Comparison of ENCODE assay signal across 8 cellular contexts in genomic region chr12:132761032-132761910, GRCh38. TPM values are rescaled to one million over a fixed set of nuclear protein-coding genes. Genes with fewer than 3 reads are reported as not detected.
DNase-seq lines count a peak whose midpoint lies in the region; ATAC-seq lines count a peak whose summit lies in the region.

Gene ANKLE2 (minus strand): TSS chr12:132761832. CDS start chr12:132761798, 34 bp downstream.

- peak within 1 kb of the TSS; percentile 92 for H3K4me3 Mint-ChIP-seq in T-helper 1 cell treated with Interleukin-12 subunit alpha and Interleukin-12 subunit beta and Interleukin-4 antibody, amounts not matched to agents 30 μg/mL and 1 μg/mL, for 36 hours

- WGBS in right cardiac atrium = under 1% methylated on average over 94 of the region's 95 CpGs

- DNase-seq in DMS114 treated with DMSO at 0.1 percent for 48 hours (lab: John Stamatoyannopoulos, UW; ENCODE audit: unreplicated experiment) = peak; percentile 27
- DNase-seq in HT1080 (ENCODE audit: low read depth) = peak; percentile 64
- peak; percentile 29 for DNase-seq in amniotic stem cell (lab: John Stamatoyannopoulos, UW)
- DNase-seq in right cardiac atrium = peak; percentile 57 to 82 (median 81)
- no peak for DNase-seq in sciatic nerve (ENCODE audit: low spot score)
- no peak for DNase-seq in NCI-H1694 treated with DMSO at 0.1 percent for 48 hours (lab: John Stamatoyannopoulos, UW)

- intact Hi-C loops in right cardiac atrium (cut with DNase I) (no loop called here), sciatic nerve (cut with DNase I) (no loop called here)

- H3K27me3 ChIP-seq in right cardiac atrium (ENCODE audit: control insufficient read depth, insufficient read depth) = no peaks in the 10 kb centered on the region

- H3K4me1 ChIP-seq in right cardiac atrium (ENCODE audit: control insufficient read depth, insufficient read depth, low read length) = peaks cover 10% of the 10 kb centered on the region

- H3K4me1 Mint-ChIP-seq in T-helper 1 cell treated with Interleukin-12 subunit alpha and Interleukin-12 subunit beta and Interleukin-4 antibody, amounts not matched to agents 30 μg/mL and 1 μg/mL, for 36 hours (ENCODE audit: low read depth) = peaks cover 15% of the 10 kb centered on the region

- H3K4me3 ChIP-seq in right cardiac atrium (ENCODE audit: low read length) = peak within 1 kb of the TSS; percentile 98

- no peaks in the 10 kb centered on the region for H3K9me3 Mint-ChIP-seq in T-helper 1 cell treated with Interleukin-12 subunit alpha and Interleukin-12 subunit beta and Interleukin-4 antibody, amounts not matched to agents 30 μg/mL and 1 μg/mL, for 36 hours

- H3K27ac ChIP-seq in right cardiac atrium (ENCODE audit: low read length) = peak within 1 kb of the TSS; percentile 100

- no peaks in the 10 kb centered on the region for H3K9me3 ChIP-seq in right cardiac atrium (ENCODE audit: control insufficient read depth, low read length)

- H3K27me3 Mint-ChIP-seq in T-helper 1 cell treated with Interleukin-12 subunit alpha and Interleukin-12 subunit beta and Interleukin-4 antibody, amounts not matched to agents 30 μg/mL and 1 μg/mL, for 36 hours (ENCODE audit: low read depth) = no peaks in the 10 kb centered on the region

- ATAC-seq in GM21367 (IDR thresholded peaks at IDR 0.05; ENCODE audit: unreplicated experiment) (peak; percentile 17), right cardiac atrium (peak; percentile 31 to 49), sciatic nerve (peak; percentile 21)

- H3K27ac Mint-ChIP-seq in T-helper 1 cell treated with Interleukin-12 subunit alpha and Interleukin-12 subunit beta and Interleukin-4 antibody, amounts not matched to agents 30 μg/mL and 1 μg/mL, for 36 hours = peak within 1 kb of the TSS; percentile 91

- H3K36me3 Mint-ChIP-seq in T-helper 1 cell treated with Interleukin-12 subunit alpha and Interleukin-12 subunit beta and Interleukin-4 antibody, amounts not matched to agents 30 μg/mL and 1 μg/mL, for 36 hours (ENCODE audit: low read depth) = peaks cover 15% of the 10 kb centered on the region

RNA-seq across cellular contexts. Expression of gene ANKLE2, which starts in this region (rescaled TPM):
- 52.5 and 59.5 TPM in 2 replicates for total RNA-seq in HT1080 (2014; rRNA removed; shearing (Covaris generic))
- polyA plus RNA-seq in HT1080 (2015; cell fraction: cytosol; rRNA removed) = 29.7 and 31.3 TPM in 2 replicates
- polyA plus RNA-seq in HT1080 (2015; cell fraction: nucleus; rRNA removed) = 123 and 143 TPM in 2 replicates
- total RNA-seq in right cardiac atrium (10 to 100 TPM; 24.8 to 34.1 (median 26.6) TPM), sciatic nerve (55.9 TPM)
- polyA plus RNA-seq in right cardiac atrium = 17.7 TPM

Comparison
In these comparisons a context has a peak if more than half of its experiments do, and no peak if none do; other contexts are left out.
1. DNase-seq: peak in DMS114 treated with DMSO at 0.1 percent for 48 hours (single experiment), HT1080 (single experiment), amniotic stem cell (single experiment) and right cardiac atrium (3 of 3); none in sciatic nerve (single experiment) and NCI-H1694 treated with DMSO at 0.1 percent for 48 hours (single experiment).
2. Peak in every context shown above with its lines, with median percentiles within 50 percentile points of each other: ATAC-seq.